In genomic region chr1:246012271-246012854, GRCh38 we compare ENCODE assay signal across 8 cellular contexts.
A peak's percentile ranks its signal among the peaks of the same experiment; 100 is the strongest.
DNase-seq lines count a peak whose midpoint lies in the region; ATAC-seq and TF ChIP-seq lines count a peak whose summit lies in the region.

No MANE protein-coding gene starts in this region.

- no peak overlapping the region for H2BK15ac ChIP-seq in mesendoderm (replicated peaks; ENCODE audit: low read depth)

- H3K56ac ChIP-seq in mesendoderm (ENCODE audit: low read length), result no peak overlapping the region

- DNase-seq in Calu3 (peak; percentile 17), HCEC 1CT (peak; percentile 29), NCI-H82 (lab: John Stamatoyannopoulos, UW) (peak; percentile 77), mesendoderm (peak; percentile 67)
- DNase-seq in central memory CD4-positive, alpha-beta T cell, result peak; percentile 2
- no peak for DNase-seq in activated CD4-positive, CD25-positive, alpha-beta regulatory T cell treated with anti-CD3 and anti-CD28 coated beads, Interleukin-2, amount 50 U/mL, for 72 hours

- H3K4me3 ChIP-seq in mesendoderm (ENCODE audit: low read length), result no peak overlapping the region

- no peaks in the 10 kb centered on the region for H3K27me3 ChIP-seq in mesendoderm (ENCODE audit: insufficient read depth, low read length, poor library complexity)

- no peak overlapping the region for H2AK5ac ChIP-seq in mesendoderm (ENCODE audit: low read length)

- CTCF ChIA-PET in Calu3 (lab: Charles Lee), result no interaction called here

- H3K27ac Mint-ChIP-seq in Calu3 (ENCODE audit: unreplicated experiment), result no peak overlapping the region

- H3K27ac ChIP-seq in mesendoderm (ENCODE audit: low read depth, low read length), result no peak overlapping the region

- no peaks in the 10 kb centered on the region for H3K4me1 Mint-ChIP-seq in Calu3 (ENCODE audit: low read depth, unreplicated experiment)

- no CpG with 5 or more reads among the region's 7 CpGs for WGBS in mesendoderm (ENCODE audit: extremely low coverage, insufficient coverage, low lambda C conversion rate)

- H3K36me3 Mint-ChIP-seq in Calu3 (ENCODE audit: insufficient read depth, unreplicated experiment), result no peaks in the 10 kb centered on the region

- peak; percentile 55 for TF ChIP-seq CTCF in Calu3 (IDR thresholded peaks at IDR 0.05; ENCODE audit: unreplicated experiment)

- no peak overlapping the region for H2BK5ac ChIP-seq in mesendoderm (ENCODE audit: low read length)

- no peak overlapping the region for H3K4ac ChIP-seq in mesendoderm (ENCODE audit: low read depth, low read length)

- H3K4me2 ChIP-seq in mesendoderm (ENCODE audit: low read length), result no peak overlapping the region

- H3K9me3 Mint-ChIP-seq in Calu3 (ENCODE audit: low read depth, unreplicated experiment), result no peaks in the 10 kb centered on the region

- H3K23ac ChIP-seq in mesendoderm (ENCODE audit: low read length), result no peak overlapping the region

- no peak overlapping the region for H3K18ac ChIP-seq in mesendoderm (ENCODE audit: low read length)

- ATAC-seq in HG03175 (IDR thresholded peaks at IDR 0.05; ENCODE audit: unreplicated experiment) (no peak), GM21825 (IDR thresholded peaks at IDR 0.05; ENCODE audit: unreplicated experiment) (no peak)

- no peak overlapping the region for H4K5ac ChIP-seq in mesendoderm (ENCODE audit: low read length)

- no peak overlapping the region for H4K8ac ChIP-seq in mesendoderm (ENCODE audit: low read depth, low read length)

- no peaks in the 10 kb centered on the region for H3K4me1 ChIP-seq in mesendoderm (ENCODE audit: control insufficient read depth, low read depth, low read length)

- no peak overlapping the region for H3K4me3 Mint-ChIP-seq in Calu3 (ENCODE audit: low read depth, unreplicated experiment)

- no peaks in the 10 kb centered on the region for H3K79me1 ChIP-seq in mesendoderm (ENCODE audit: low read length)

- BruUV-seq in Calu3 (replicated peaks; lab: Mats Ljungman, UMichigan), result no TSS peak

- H2BK120ac ChIP-seq in mesendoderm (ENCODE audit: low read depth, low read length), result no peak overlapping the region

- no peaks in the 10 kb centered on the region for H3K79me2 ChIP-seq in mesendoderm (ENCODE audit: control insufficient read depth, insufficient read depth, low read length)

- intact Hi-C loops in Calu3 (cut with micrococcal nuclease; ENCODE audit: unreplicated experiment), result loop anchor here (1.0 to 10.0 kb wide), 5 partner anchors 104 to 742 kb away; no protein-coding TSS in a partner anchor

- no peaks in the 10 kb centered on the region for H3K36me3 ChIP-seq in mesendoderm (ENCODE audit: control insufficient read depth, insufficient read depth, low read length)

- H3K27me3 Mint-ChIP-seq in Calu3 (ENCODE audit: unreplicated experiment), result no peaks in the 10 kb centered on the region

- H3K9ac ChIP-seq in mesendoderm (ENCODE audit: low read length), result no peak overlapping the region
